Comparison of ENCODE assay signal across 1 cellular context in the genomic region with DNA sequence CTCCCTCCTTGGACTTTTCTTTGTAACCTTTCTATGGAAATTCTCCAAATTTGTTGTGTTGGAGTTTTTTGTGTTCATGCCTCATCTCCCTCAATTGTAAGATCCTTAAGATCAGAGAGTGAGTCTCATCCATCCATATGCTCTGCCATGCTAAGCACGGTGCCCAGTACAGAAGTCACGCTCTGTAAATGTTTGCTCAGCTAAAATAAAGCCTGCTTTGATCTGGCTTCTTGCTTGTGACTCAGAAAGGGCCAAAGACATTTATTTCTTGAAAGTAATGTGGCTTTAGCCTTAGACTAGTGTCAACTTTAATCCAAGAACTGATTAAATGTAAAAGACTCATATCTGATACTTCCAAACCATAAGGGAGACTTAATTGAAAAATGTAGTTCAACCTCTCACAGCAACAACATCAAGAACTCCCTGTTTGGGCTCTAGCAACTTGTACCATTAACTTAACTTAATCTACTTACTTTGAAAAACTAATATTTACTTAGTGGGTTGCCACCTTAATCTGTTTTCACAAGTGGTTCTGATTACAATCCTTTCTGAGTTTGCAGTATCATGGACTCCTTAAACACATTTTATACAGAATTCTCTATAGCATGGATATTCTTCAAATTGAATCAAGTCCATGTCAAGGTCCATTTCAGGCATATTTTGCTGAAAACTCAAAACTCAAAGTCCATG.
TF ChIP-seq lines count a peak whose summit lies in the region.

No MANE protein-coding gene starts in this region.

TF ChIP-seq in SK-N-SH, 30 proteins besides CTCF, POLR2A, EP300 and RAD21 (continued from another document):
- TF ChIP-seq, protein P1, sequence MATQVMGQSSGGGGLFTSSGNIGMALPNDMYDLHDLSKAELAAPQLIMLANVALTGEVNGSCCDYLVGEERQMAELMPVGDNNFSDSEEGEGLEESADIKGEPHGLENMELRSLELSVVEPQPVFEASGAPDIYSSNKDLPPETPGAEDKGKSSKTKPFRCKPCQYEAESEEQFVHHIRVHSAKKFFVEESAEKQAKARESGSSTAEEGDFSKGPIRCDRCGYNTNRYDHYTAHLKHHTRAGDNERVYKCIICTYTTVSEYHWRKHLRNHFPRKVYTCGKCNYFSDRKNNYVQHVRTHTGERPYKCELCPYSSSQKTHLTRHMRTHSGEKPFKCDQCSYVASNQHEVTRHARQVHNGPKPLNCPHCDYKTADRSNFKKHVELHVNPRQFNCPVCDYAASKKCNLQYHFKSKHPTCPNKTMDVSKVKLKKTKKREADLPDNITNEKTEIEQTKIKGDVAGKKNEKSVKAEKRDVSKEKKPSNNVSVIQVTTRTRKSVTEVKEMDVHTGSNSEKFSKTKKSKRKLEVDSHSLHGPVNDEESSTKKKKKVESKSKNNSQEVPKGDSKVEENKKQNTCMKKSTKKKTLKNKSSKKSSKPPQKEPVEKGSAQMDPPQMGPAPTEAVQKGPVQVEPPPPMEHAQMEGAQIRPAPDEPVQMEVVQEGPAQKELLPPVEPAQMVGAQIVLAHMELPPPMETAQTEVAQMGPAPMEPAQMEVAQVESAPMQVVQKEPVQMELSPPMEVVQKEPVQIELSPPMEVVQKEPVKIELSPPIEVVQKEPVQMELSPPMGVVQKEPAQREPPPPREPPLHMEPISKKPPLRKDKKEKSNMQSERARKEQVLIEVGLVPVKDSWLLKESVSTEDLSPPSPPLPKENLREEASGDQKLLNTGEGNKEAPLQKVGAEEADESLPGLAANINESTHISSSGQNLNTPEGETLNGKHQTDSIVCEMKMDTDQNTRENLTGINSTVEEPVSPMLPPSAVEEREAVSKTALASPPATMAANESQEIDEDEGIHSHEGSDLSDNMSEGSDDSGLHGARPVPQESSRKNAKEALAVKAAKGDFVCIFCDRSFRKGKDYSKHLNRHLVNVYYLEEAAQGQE (IDR thresholded peaks at IDR 0.05; ENCODE audit: low read depth, low read length) = no peak
- TF ChIP-seq TAF1 (IDR thresholded peaks at IDR 0.05; ENCODE audit: borderline replicate concordance, low read depth, low read length) (no peak), ELF1 (IDR thresholded peaks at IDR 0.05) (no peak), SIN3A (IDR thresholded peaks at IDR 0.05; ENCODE audit: borderline replicate concordance, low read depth, low read length) (no peak), MEF2A (IDR thresholded peaks at IDR 0.05; ENCODE audit: borderline replicate concordance, low read depth) (no peak)
- TF ChIP-seq, protein P2, sequence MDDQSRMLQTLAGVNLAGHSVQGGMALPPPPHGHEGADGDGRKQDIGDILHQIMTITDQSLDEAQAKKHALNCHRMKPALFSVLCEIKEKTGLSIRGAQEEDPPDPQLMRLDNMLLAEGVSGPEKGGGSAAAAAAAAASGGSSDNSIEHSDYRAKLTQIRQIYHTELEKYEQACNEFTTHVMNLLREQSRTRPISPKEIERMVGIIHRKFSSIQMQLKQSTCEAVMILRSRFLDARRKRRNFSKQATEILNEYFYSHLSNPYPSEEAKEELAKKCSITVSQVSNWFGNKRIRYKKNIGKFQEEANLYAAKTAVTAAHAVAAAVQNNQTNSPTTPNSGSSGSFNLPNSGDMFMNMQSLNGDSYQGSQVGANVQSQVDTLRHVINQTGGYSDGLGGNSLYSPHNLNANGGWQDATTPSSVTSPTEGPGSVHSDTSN (IDR thresholded peaks at IDR 0.05) = no peak
